Comparison of ENCODE assay signal across 14 cellular contexts in the genomic region with DNA sequence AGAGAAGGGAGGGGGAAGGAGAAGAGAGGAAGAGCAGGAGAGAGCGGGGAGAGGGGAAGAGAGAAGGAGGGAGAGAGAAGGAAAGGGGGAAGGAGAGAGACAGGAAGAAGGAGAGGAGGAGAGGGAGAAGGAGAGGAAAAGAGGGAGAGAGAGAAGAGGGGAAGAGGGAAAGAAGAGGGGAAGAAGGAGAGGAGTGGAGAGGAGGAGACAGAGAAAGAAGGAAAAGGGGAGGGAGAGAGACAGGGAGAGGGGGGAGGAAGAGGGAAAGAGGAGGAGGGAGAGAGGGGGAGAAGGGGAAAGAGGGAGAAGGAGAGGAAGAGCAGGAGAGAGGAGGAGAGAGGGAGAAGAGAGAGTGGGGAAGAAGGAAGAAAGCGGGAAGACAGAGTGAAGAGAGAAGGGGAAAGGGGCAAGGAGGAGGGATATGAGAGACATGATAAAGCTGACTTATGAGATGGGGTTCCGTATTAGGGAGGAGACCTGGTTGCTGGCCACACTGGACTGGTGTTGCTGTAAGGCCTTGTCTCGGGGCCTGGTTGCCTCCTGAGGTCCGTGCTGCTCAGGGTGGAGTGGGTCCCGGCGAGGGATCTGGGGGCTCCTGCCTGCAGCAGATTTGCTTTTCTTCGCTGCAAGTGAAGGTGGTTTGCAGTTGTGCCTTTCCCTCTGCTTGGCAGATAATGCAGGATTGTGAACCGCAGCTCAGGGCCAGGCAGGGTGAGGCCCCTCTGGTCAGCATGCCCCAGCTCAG.
"Had no signal": no experiment of that assay in that cellular context is flagged by ENCODE, and none has a peak within 500 bp of the region (broad histone marks: within the 10 kb centered on the region; RNA-seq: fewer than 3 reads in every experiment).

No MANE protein-coding gene starts in this region.

- H2AFZ ChIP-seq: parathyroid adenoma had no signal

- H3K27ac ChIP-seq: breast epithelium, parathyroid adenoma, right atrium auricular region, testis, transverse colon had no signal

- ATAC-seq: activated CD4-positive, CD25-positive, alpha-beta regulatory T cell treated with anti-CD3 and anti-CD28 coated beads, Interleukin-2, amount 50 U/mL, for 24 hours; activated naive CD8-positive, alpha-beta T cell treated with anti-CD3 and anti-CD28 coated beads, Interleukin-2, amount 50 U/mL, for 24 hours; stimulated activated naive CD8-positive, alpha-beta T cell treated with anti-CD3 and anti-CD28 coated beads, Interleukin-15, Interleukin-2, amounts not matched to agents 100 U/mL and 50 U/mL, for 24 hours had no signal

- H3K27me3 ChIP-seq: right atrium auricular region, testis had no signal

- H3K9ac ChIP-seq: parathyroid adenoma had no signal

- DNase-seq: activated CD8-positive, alpha-beta memory T cell treated with anti-CD3 and anti-CD28 coated beads, Interleukin-2, amount 50 U/mL, for 48 hours; activated gamma-delta T cell; activated naive CD8-positive, alpha-beta T cell treated with anti-CD3 and anti-CD28 coated beads, Interleukin-2, amount 50 U/mL, for 24 hours; activated T-cell treated with anti-CD3 and anti-CD28 coated beads, Interleukin-2, amount 50 U/mL, for 24 hours; central memory CD4-positive, alpha-beta T cell; kidney; naive B cell; stimulated activated naive CD8-positive, alpha-beta T cell treated with anti-CD3 and anti-CD28 coated beads, Interleukin-15, Interleukin-2, amounts not matched to agents 100 U/mL and 50 U/mL, for 24 hours had no signal

- H3K4me1 ChIP-seq: breast epithelium, parathyroid adenoma, right atrium auricular region, testis, transverse colon had no signal

- H3K9me3 ChIP-seq: testis, transverse colon had no signal

- FAIRE-seq: kidney had no signal

- H3K79me2 ChIP-seq: parathyroid adenoma had no signal

- H3K36me3 ChIP-seq: breast epithelium, right atrium auricular region, transverse colon had no signal

- H3K4me3 ChIP-seq: breast epithelium, right atrium auricular region, testis, transverse colon had no signal
